9 cellular contexts compared by ENCODE assay signal in genomic region chr14:93219103-93219726, GRCh38. TPM values are rescaled to one million over a fixed set of nuclear protein-coding genes. Genes with fewer than 3 reads are reported as not detected.
DNase-seq lines count a peak whose midpoint lies in the region; ATAC-seq and TF ChIP-seq lines count a peak whose summit lies in the region.
"Had no signal": no experiment of that assay in that cellular context is flagged by ENCODE, and none has a peak within 500 bp of the region (broad histone marks: within the 10 kb centered on the region; RNA-seq: fewer than 3 reads in every experiment).

No MANE protein-coding gene starts in this region.

- H3K4me3 ChIP-seq in OCI-LY1 (ENCODE audit: low read depth, low read length, poor library complexity, severe bottlenecking) (no peak overlapping the region), adipocyte (ENCODE audit: low read length) (no peak overlapping the region)

- peaks cover 18 to 50% (median 24%) of the 10 kb centered on the region in 3 donors for H3K36me3 Mint-ChIP-seq in immature natural killer cell

- no peak overlapping the region for H3K27ac ChIP-seq in OCI-LY1 (ENCODE audit: low read depth, low read length, poor library complexity, severe bottlenecking)

- H3K27ac Mint-ChIP-seq in immature natural killer cell = no peak overlapping the region

- H3K4me2 ChIP-seq in OCI-LY1 (ENCODE audit: low read length) = no peak overlapping the region

- no peak overlapping the region for H2AFZ ChIP-seq in OCI-LY1 (ENCODE audit: low read length)

- DNase-seq in AG09319 (ENCODE audit: extremely low read depth, low read depth) (no peak), HT-29 (ENCODE audit: low spot score) (peak; percentile 48), adipocyte (ENCODE audit: low read depth) (peak; percentile 56), immature natural killer cell (peak; percentile 8 to 40 (median 32))
- peak; percentile 27 for DNase-seq in stimulated activated naive CD8-positive, alpha-beta T cell treated with anti-CD3 and anti-CD28 coated beads, Interleukin-15, Interleukin-2, amounts not matched to agents 100 U/mL and 50 U/mL, for 24 hours

- H3K4me1 ChIP-seq in OCI-LY1 (ENCODE audit: insufficient read depth, low read length, severe bottlenecking) (no peaks in the 10 kb centered on the region), adipocyte (ENCODE audit: control insufficient read depth, insufficient read depth, low read length) (no peaks in the 10 kb centered on the region)

- H3K9me2 ChIP-seq in OCI-LY1 (ENCODE audit: low read depth, low read length) = no peaks in the 10 kb centered on the region

- H3K9ac ChIP-seq in OCI-LY1 (ENCODE audit: low read length) (no peak overlapping the region), adipocyte (ENCODE audit: low read length) (no peak overlapping the region)

- H3K9me3 ChIP-seq in OCI-LY1 (ENCODE audit: low read length) = no peaks in the 10 kb centered on the region
- no peaks in the 10 kb centered on the region for H3K9me3 ChIP-seq in adipocyte (ENCODE audit: control insufficient read depth, low read length)

- no peaks in the 10 kb centered on the region for H4K20me1 ChIP-seq in OCI-LY1 (ENCODE audit: insufficient read depth, low read length)

- TF ChIP-seq CTCF in AG09319 (IDR thresholded peaks at IDR 0.05; ENCODE audit: low read depth, low read length) (peak; percentile 57), GM12874 (IDR thresholded peaks at IDR 0.05; ENCODE audit: insufficient read depth, low read depth, low read length) (peak; percentile 70), OCI-LY1 (IDR thresholded peaks at IDR 0.05; ENCODE audit: low read length) (peak; percentile 78)

- no peak overlapping the region for H3K4me3 Mint-ChIP-seq in immature natural killer cell

- H3K4me1 Mint-ChIP-seq in immature natural killer cell = no peaks in the 10 kb centered on the region

- H3K79me2 ChIP-seq in OCI-LY1 (ENCODE audit: insufficient read depth, low read length) = no peaks in the 10 kb centered on the region

- H3K27me3 ChIP-seq in OCI-LY1 (ENCODE audit: insufficient read depth, low read length) = no peaks in the 10 kb centered on the region
- no peaks in the 10 kb centered on the region for H3K27me3 ChIP-seq in adipocyte (replicated peaks; ENCODE audit: control insufficient read depth, insufficient read depth, low read length)

- H3K9me3 Mint-ChIP-seq in immature natural killer cell = no peaks in the 10 kb centered on the region

- H3F3A ChIP-seq in OCI-LY1 (ENCODE audit: insufficient read depth, low read length) = no peaks in the 10 kb centered on the region

- H3K36me3 ChIP-seq in OCI-LY1 (ENCODE audit: insufficient read depth, low read length) = peaks cover 78% of the 10 kb centered on the region
- H3K36me3 ChIP-seq in adipocyte (ENCODE audit: control insufficient read depth, insufficient read depth, low read length, severe bottlenecking) = peaks cover 56% of the 10 kb centered on the region

- peaks cover 0 to 2% (median 1%) of the 10 kb centered on the region in 3 donors for H3K27me3 Mint-ChIP-seq in immature natural killer cell (ENCODE audit: low read depth in 3 of 3)

- ATAC-seq in stimulated activated naive CD8-positive, alpha-beta T cell treated with anti-CD3 and anti-CD28 coated beads, Interleukin-15, Interleukin-2, amounts not matched to agents 100 U/mL and 50 U/mL, for 24 hours = peak; percentile 65
- ATAC-seq in GM19023 (IDR thresholded peaks at IDR 0.05; ENCODE audit: unreplicated experiment) = no peak
- ATAC-seq: right cardiac atrium had no signal

RNA-seq across cellular contexts. Expression of gene UBR7, which starts 12.2 kb away (rescaled TPM):
- total RNA-seq in HT-29 (2014; rRNA removed; shearing (Covaris generic)) = 36.7 and 55.8 TPM in 2 replicates
- 10 to 100 TPM; 29.8 to 76.1 (median 43.4) TPM for polyA plus RNA-seq in immature natural killer cell

RNA-seq across cellular contexts. Expression of gene GON7, which starts 12.3 kb away (rescaled TPM):
- 15.5 and 20.0 TPM in 2 replicates for total RNA-seq in HT-29 (2014; rRNA removed; shearing (Covaris generic))
- polyA plus RNA-seq in immature natural killer cell = 10 to 100 TPM; 22.1 to 24.8 (median 22.4) TPM

RNA-seq across cellular contexts. Expression of gene LYSET, which starts 34.1 kb away (rescaled TPM):
- total RNA-seq in HT-29 (2014; rRNA removed; shearing (Covaris generic)) = 5.7 and 6.0 TPM in 2 replicates
- polyA plus RNA-seq in immature natural killer cell = 10 to 100 TPM; 29.9 to 31.8 (median 30.3) TPM

RNA-seq across cellular contexts. Expression of gene MOAP1, which starts 34.5 kb away (rescaled TPM):
- 14.8 and 18.2 TPM in 2 replicates for total RNA-seq in HT-29 (2014; rRNA removed; shearing (Covaris generic))
- 100 to 1,000 TPM in 1 of 3 donors, 10 to 100 TPM in 2; 68.0 to 124 (median 90.4) TPM for polyA plus RNA-seq in immature natural killer cell
